Comparison of ENCODE assay signal across 17 cellular contexts in the genomic region with DNA sequence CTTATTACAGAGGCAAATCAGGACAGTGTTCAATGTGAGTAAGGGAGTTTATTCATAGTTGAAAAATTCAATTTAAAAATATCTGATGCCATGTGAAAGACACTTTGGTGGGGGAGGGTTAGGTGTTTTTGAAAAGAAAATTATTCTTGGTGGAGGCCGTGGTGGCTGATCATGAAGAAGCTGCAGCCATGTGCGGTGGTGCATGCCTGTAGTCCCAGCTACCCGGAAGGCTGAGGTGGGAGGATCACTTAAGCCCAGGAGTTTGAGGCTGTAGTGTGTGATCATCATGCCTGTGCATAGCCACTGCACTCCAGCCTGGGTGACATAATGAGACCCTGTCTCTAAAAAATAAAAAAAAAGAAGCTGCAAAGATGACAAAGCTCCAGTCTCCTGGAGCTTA. TPM values are rescaled to one million over a fixed set of nuclear protein-coding genes. Genes with fewer than 3 reads are reported as not detected.
DNase-seq lines count a peak whose midpoint lies in the region; ATAC-seq and TF ChIP-seq lines count a peak whose summit lies in the region.
"Had no signal": no experiment of that assay in that cellular context is flagged by ENCODE, and none has a peak within 500 bp of the region (broad histone marks: within the 10 kb centered on the region; RNA-seq: fewer than 3 reads in every experiment).

No MANE protein-coding gene starts in this region.

- H3K4me1 ChIP-seq in endodermal cell (ENCODE audit: control insufficient read depth, insufficient read depth, low read length) (no peaks in the 10 kb centered on the region), tibial nerve (peaks cover 0 to 23% (median 4%) of the 10 kb centered on the region in 4 donors)

- no peaks in the 10 kb centered on the region for H3K36me3 Mint-ChIP-seq in natural killer cell
- no peaks in the 10 kb centered on the region for H3K36me3 Mint-ChIP-seq in natural killer cell treated with Interleukin-12 subunit alpha and Interleukin-12 subunit beta and Interleukin-15 and Interleukin-18, amount 100 ng/mL, for 72 hours
- H3K36me3 Mint-ChIP-seq in endodermal cell (ENCODE audit: low read depth): no peaks in the 10 kb centered on the region

- intact Hi-C loops in natural killer cell (cut with micrococcal nuclease): no loop called here

- no peak for TF ChIP-seq POLR2A in tibial nerve (IDR thresholded peaks at IDR 0.05)

- no peak overlapping the region for H3K9ac ChIP-seq in endodermal cell (ENCODE audit: extremely low read depth, low read length, poor library complexity, severe bottlenecking)

- H3K27ac ChIP-seq in endodermal cell (ENCODE audit: low read depth, low read length): no peak overlapping the region
- no peak overlapping the region for H3K27ac ChIP-seq in tibial nerve

- no peak for TF ChIP-seq EP300 in tibial nerve (IDR thresholded peaks at IDR 0.05)

- DNase-seq in natural killer cell (no peak), endodermal cell (no peak), AG08395 (ENCODE audit: low spot score) (no peak), tibial nerve (ENCODE audit: low spot score in 2 of 2) (no peak), T-helper 1 cell (no peak)
- DNase-seq in natural killer cell treated with Interleukin-12 subunit alpha and Interleukin-12 subunit beta and Interleukin-15 and Interleukin-18, amount 100 ng/mL, for 72 hours (ENCODE audit: low spot score): no peak
- DNase-seq: activated CD4-positive, alpha-beta T cell treated with anti-CD3 and anti-CD28 coated beads for 1 hour; AML-193; DMS79; heart right ventricle; NCI-H1436 treated with DMSO at 0.1 percent for 48 hours; NK-92 treated with Interleukin-12 subunit alpha and Interleukin-12 subunit beta, amount 100 ng/mL, for 24 hours; occipital lobe; stimulated activated CD4-positive, alpha-beta T cell treated with anti-CD3 and anti-CD28 coated beads, Interleukin-2, amount 100 ng/mL, for 48 hours had no signal

- H3K4me3 ChIP-seq in endodermal cell (ENCODE audit: low read length) (no peak overlapping the region), tibial nerve (no peak overlapping the region)
- H3K4me3 ChIP-seq: heart right ventricle had no signal

- TF ChIP-seq CTCF in natural killer cell (IDR thresholded peaks at IDR 0.05) (no peak), endodermal cell (conservative IDR thresholded peaks at IDR 0.05) (no peak), tibial nerve (IDR thresholded peaks at IDR 0.05) (no peak)

- peaks cover under 1% of the 10 kb centered on the region for H3K9me3 ChIP-seq in endodermal cell (ENCODE audit: control insufficient read depth, low read length)
- H3K9me3 ChIP-seq in tibial nerve: peaks cover 0 to 2% (median 0%) of the 10 kb centered on the region in 4 donors

- H3K27ac Mint-ChIP-seq in natural killer cell (peak overlapping the region in 1 of 2 donors; percentile 24), endodermal cell (peak overlapping the region; percentile 9)
- peak overlapping the region in 1 of 2 donors; percentile 49 for H3K27ac Mint-ChIP-seq in natural killer cell treated with Interleukin-12 subunit alpha and Interleukin-12 subunit beta and Interleukin-15 and Interleukin-18, amount 100 ng/mL, for 72 hours

- H3K4me1 Mint-ChIP-seq in natural killer cell (peaks cover 19 to 31% of the 10 kb centered on the region in 2 donors), endodermal cell (peaks cover 8% of the 10 kb centered on the region)
- peaks cover 12 to 17% of the 10 kb centered on the region in 2 donors for H3K4me1 Mint-ChIP-seq in natural killer cell treated with Interleukin-12 subunit alpha and Interleukin-12 subunit beta and Interleukin-15 and Interleukin-18, amount 100 ng/mL, for 72 hours (ENCODE audit: low read depth in 2 of 2)

- WGBS in endodermal cell (ENCODE audit: insufficient coverage in 1 of 2, insufficient read length in 1 of 2), 2 experiments: 92 to 100% methylated on average over 3 of the region's 3 CpGs
- WGBS in tibial nerve, 2 donors: 96 to 97% methylated on average over 3 of the region's 3 CpGs

- H3K36me3 ChIP-seq in endodermal cell (ENCODE audit: control insufficient read depth, insufficient read depth, low read length) (no peaks in the 10 kb centered on the region), tibial nerve (no peaks in the 10 kb centered on the region)
- H3K36me3 ChIP-seq: heart right ventricle had no signal

- H3K27me3 Mint-ChIP-seq in natural killer cell (ENCODE audit: low read depth in 2 of 2) (no peaks in the 10 kb centered on the region), endodermal cell (ENCODE audit: insufficient read depth) (no peaks in the 10 kb centered on the region)
- no peaks in the 10 kb centered on the region for H3K27me3 Mint-ChIP-seq in natural killer cell treated with Interleukin-12 subunit alpha and Interleukin-12 subunit beta and Interleukin-15 and Interleukin-18, amount 100 ng/mL, for 72 hours

- peak overlapping the region; percentile 22 for H3K4me3 Mint-ChIP-seq in natural killer cell
- no peak overlapping the region for H3K4me3 Mint-ChIP-seq in natural killer cell treated with Interleukin-12 subunit alpha and Interleukin-12 subunit beta and Interleukin-15 and Interleukin-18, amount 100 ng/mL, for 72 hours
- H3K4me3 Mint-ChIP-seq in endodermal cell: no peak overlapping the region

- H3K27me3 ChIP-seq in endodermal cell (ENCODE audit: control insufficient read depth, insufficient read depth, low read length, poor library complexity, severe bottlenecking) (no peaks in the 10 kb centered on the region), tibial nerve (no peaks in the 10 kb centered on the region)
- H3K27me3 ChIP-seq: heart right ventricle had no signal

- no peak for ATAC-seq in natural killer cell
- no peak for ATAC-seq in natural killer cell treated with Interleukin-12 subunit alpha and Interleukin-12 subunit beta and Interleukin-15 and Interleukin-18, amount 100 ng/mL, for 72 hours
- ATAC-seq in HG02642 (IDR thresholded peaks at IDR 0.05; ENCODE audit: poor library complexity, unreplicated experiment): peak; percentile 50
- ATAC-seq in HG03095 (IDR thresholded peaks at IDR 0.05; ENCODE audit: unreplicated experiment): no peak
- ATAC-seq: sciatic nerve had no signal

- H3K9me3 Mint-ChIP-seq in natural killer cell: no peaks in the 10 kb centered on the region
- no peaks in the 10 kb centered on the region for H3K9me3 Mint-ChIP-seq in natural killer cell treated with Interleukin-12 subunit alpha and Interleukin-12 subunit beta and Interleukin-15 and Interleukin-18, amount 100 ng/mL, for 72 hours
- H3K9me3 Mint-ChIP-seq in endodermal cell: peaks cover under 1% of the 10 kb centered on the region

RNA-seq across cellular contexts. Expression of gene WDFY2, which starts 28.6 kb away (rescaled TPM):
- 10 to 100 TPM; 29.5 to 32.1 (median 31.3) TPM for total RNA-seq in natural killer cell
- total RNA-seq in natural killer cell treated with Interleukin-12 subunit alpha and Interleukin-12 subunit beta and Interleukin-15 and Interleukin-18, amount 100 ng/mL, for 72 hours: 10 to 100 TPM in 1 of 2 donors, 1 to 10 TPM in 1; 9.3 to 12.1 TPM
- total RNA-seq in endodermal cell: 10 to 100 TPM; 20.6 to 28.0 TPM
- 20.6 TPM for polyA plus RNA-seq in endodermal cell (2013, experiment 1 of 2)
- 15.5 TPM for polyA plus RNA-seq in endodermal cell (2013, experiment 2 of 2)
- total RNA-seq in tibial nerve: 10 to 100 TPM; 12.9 to 23.2 (median 17.1) TPM
